Comparison of ENCODE assay signal across 18 cellular contexts in genomic region chr2:25320077-25320476, GRCh38. TPM values are rescaled to one million over a fixed set of nuclear protein-coding genes. Genes with fewer than 3 reads are reported as not detected.
DNase-seq lines count a peak whose midpoint lies in the region; ATAC-seq lines count a peak whose summit lies in the region.
"Had no signal": no experiment of that assay in that cellular context is flagged by ENCODE, and none has a peak within 500 bp of the region (broad histone marks: within the 10 kb centered on the region; RNA-seq: fewer than 3 reads in every experiment).

No MANE protein-coding gene starts in this region.

- peaks cover 18% of the 10 kb centered on the region for H3K36me3 Mint-ChIP-seq in activated CD4-positive, alpha-beta T cell treated with anti-CD3 and anti-CD28 coated beads for 36 hours (ENCODE audit: low read depth)
- peaks cover 4% of the 10 kb centered on the region for H3K36me3 Mint-ChIP-seq in memory B cell

- ATAC-seq in activated CD4-positive, alpha-beta T cell treated with anti-CD3 and anti-CD28 coated beads for 36 hours: no peak
- peak; percentile 57 for ATAC-seq in GM19351 (IDR thresholded peaks at IDR 0.05; ENCODE audit: unreplicated experiment)
- ATAC-seq in HG03108 (IDR thresholded peaks at IDR 0.05; ENCODE audit: unreplicated experiment): peak; percentile 67
- peak; percentile 86 for ATAC-seq in memory B cell (ENCODE audit: low read depth)
- ATAC-seq: SK-N-SH treated with all-trans-retinoic acid at 6 μM for 48 hours had no signal

- CTCF ChIA-PET in activated CD4-positive, alpha-beta T cell treated with anti-CD3 and anti-CD28 coated beads for 36 hours (lab: Charles Lee): interaction anchor here (0.6 to 1.2 kb wide), 2 partner anchors 26 to 58 kb away, joined by 3 to 4 read pairs; no protein-coding TSS in a partner anchor

- no peaks in the 10 kb centered on the region for H3K9me3 Mint-ChIP-seq in activated CD4-positive, alpha-beta T cell treated with anti-CD3 and anti-CD28 coated beads for 36 hours (ENCODE audit: low read depth)
- H3K9me3 Mint-ChIP-seq in memory B cell: no peaks in the 10 kb centered on the region
- H3K9me3 Mint-ChIP-seq: neural crest cell had no signal

- POLR2A ChIA-PET in activated CD4-positive, alpha-beta T cell treated with anti-CD3 and anti-CD28 coated beads for 36 hours (lab: Charles Lee): interaction anchor here (0.6 kb wide), 2 partner anchors 62 to 133 kb away, joined by 3 read pairs; no protein-coding TSS in a partner anchor

- no peak for DNase-seq in activated CD4-positive, alpha-beta T cell treated with anti-CD3 and anti-CD28 coated beads for 36 hours
- DNase-seq in activated CD4-positive, alpha-beta T cell treated with anti-CD3 and anti-CD28 coated beads, Interleukin-2, amount 50 U/mL, for 4 hours: no peak
- DNase-seq in memory B cell (ENCODE audit: low spot score in 2 of 2) (no peak), NCI-H82 treated with DMSO at 0.1 percent for 48 hours (lab: John Stamatoyannopoulos, UW; ENCODE audit: unreplicated experiment) (no peak), GF-D8 (lab: John Stamatoyannopoulos, UW) (no peak)
- DNase-seq in stimulated activated CD4-positive, alpha-beta T cell treated with anti-CD3 and anti-CD28 coated beads, Interleukin-2, amount 100 ng/mL, for 24 hours: no peak
- DNase-seq: anterior cingulate cortex; BE2C; DMS 273 treated with DMSO at 0.1 percent for 48 hours; endodermal cell; NCI-H1417 treated with DMSO at 0.1 percent for 48 hours; Peyer's patch; stimulated activated naive CD4-positive, alpha-beta T cell; trophoblast cell had no signal

- H3K4me1 Mint-ChIP-seq in activated CD4-positive, alpha-beta T cell treated with anti-CD3 and anti-CD28 coated beads for 36 hours: peaks cover 75% of the 10 kb centered on the region
- peaks cover 32% of the 10 kb centered on the region for H3K4me1 Mint-ChIP-seq in memory B cell

- peak overlapping the region; percentile 55 for H3K27ac Mint-ChIP-seq in activated CD4-positive, alpha-beta T cell treated with anti-CD3 and anti-CD28 coated beads for 36 hours
- H3K27ac Mint-ChIP-seq in memory B cell: no peak overlapping the region
- H3K27ac Mint-ChIP-seq: endodermal cell had no signal

- no peaks in the 10 kb centered on the region for H3K27me3 Mint-ChIP-seq in activated CD4-positive, alpha-beta T cell treated with anti-CD3 and anti-CD28 coated beads for 36 hours
- H3K27me3 Mint-ChIP-seq in memory B cell: no peaks in the 10 kb centered on the region

- no peak overlapping the region for H3K4me3 Mint-ChIP-seq in activated CD4-positive, alpha-beta T cell treated with anti-CD3 and anti-CD28 coated beads for 36 hours
- H3K4me3 Mint-ChIP-seq in memory B cell: no peak overlapping the region
- H3K4me3 Mint-ChIP-seq: endodermal cell, neural crest cell had no signal

- intact Hi-C loops in activated CD4-positive, alpha-beta T cell treated with anti-CD3 and anti-CD28 coated beads for 36 hours (cut with DNase I, micrococcal nuclease): no loop called here

RNA-seq across cellular contexts. Expression of gene DNMT3A, which starts 21.6 kb away (rescaled TPM):
- 10 to 100 TPM; 62.3 to 76.2 TPM for total RNA-seq in activated CD4-positive, alpha-beta T cell treated with anti-CD3 and anti-CD28 coated beads for 36 hours
